In the genomic region with DNA sequence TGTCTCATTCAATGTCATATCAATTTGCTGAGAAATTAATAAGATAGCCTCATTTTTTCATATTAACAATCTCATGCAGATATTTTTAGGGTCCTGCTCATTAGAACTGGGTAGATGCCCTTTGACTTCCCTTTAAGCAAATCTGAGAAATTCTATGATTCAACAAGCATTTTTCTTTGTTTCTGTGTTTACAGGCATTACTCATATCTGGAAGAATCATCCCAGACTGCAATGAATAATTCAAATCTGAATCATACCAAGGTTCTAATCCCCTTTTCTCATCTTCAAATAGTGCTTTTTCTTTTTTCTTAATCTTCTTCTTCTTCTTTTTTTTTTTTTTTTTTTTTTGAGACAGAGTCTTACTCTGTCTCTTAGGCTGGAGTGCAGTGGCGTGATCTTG, we compare ENCODE assay signal across 16 cellular contexts.
DNase-seq lines count a peak whose midpoint lies in the region; ATAC-seq and TF ChIP-seq lines count a peak whose summit lies in the region.
"Had no signal": no experiment of that assay in that cellular context is flagged by ENCODE, and none has a peak within 500 bp of the region (broad histone marks: within the 10 kb centered on the region; RNA-seq: fewer than 3 reads in every experiment).

No MANE protein-coding gene starts in this region.

- H3F3A ChIP-seq in SK-N-SH (replicated peaks; ENCODE audit: insufficient read depth): peaks cover 19% of the 10 kb centered on the region

- H3K9me3 Mint-ChIP-seq in stimulated activated naive CD8-positive, alpha-beta T cell treated with anti-CD3 and anti-CD28 coated beads, Interleukin-15, amount 100 ng/mL, for 72 hours: no peaks in the 10 kb centered on the region
- H3K9me3 Mint-ChIP-seq: activated naive CD8-positive, alpha-beta T cell treated with anti-CD3 and anti-CD28 coated beads, Interleukin-2, amount 50 U/mL, for 24 hours; memory B cell had no signal

- no peak overlapping the region for H3K4me3 Mint-ChIP-seq in stimulated activated naive CD8-positive, alpha-beta T cell treated with anti-CD3 and anti-CD28 coated beads, Interleukin-15, amount 100 ng/mL, for 72 hours
- H3K4me3 Mint-ChIP-seq: activated naive CD8-positive, alpha-beta T cell treated with anti-CD3 and anti-CD28 coated beads, Interleukin-2, amount 50 U/mL, for 24 hours; memory B cell had no signal

- H3K27me3 Mint-ChIP-seq in stimulated activated naive CD8-positive, alpha-beta T cell treated with anti-CD3 and anti-CD28 coated beads, Interleukin-15, amount 100 ng/mL, for 72 hours: no peaks in the 10 kb centered on the region

- H3K27ac Mint-ChIP-seq in stimulated activated naive CD8-positive, alpha-beta T cell treated with anti-CD3 and anti-CD28 coated beads, Interleukin-15, amount 100 ng/mL, for 72 hours: no peak overlapping the region
- H3K27ac Mint-ChIP-seq: activated naive CD8-positive, alpha-beta T cell treated with anti-CD3 and anti-CD28 coated beads, Interleukin-2, amount 50 U/mL, for 24 hours; memory B cell had no signal

- no peaks in the 10 kb centered on the region for H3K9me2 ChIP-seq in SK-N-SH

- no peaks in the 10 kb centered on the region for H3K9me3 ChIP-seq in SK-N-SH
- H3K9me3 ChIP-seq: ovary had no signal

- H3K27me3 ChIP-seq in SK-N-SH (ENCODE audit: insufficient read depth): no peaks in the 10 kb centered on the region; the same call in 1 of the 2 replicates
- H3K27me3 ChIP-seq: hepatocyte, ovary had no signal

- no peaks in the 10 kb centered on the region for H3K36me3 ChIP-seq in SK-N-SH (replicated peaks in 1 of 2; ENCODE audit: control insufficient read depth in 1 of 2, insufficient read depth in 2 of 2, low read length in 1 of 2)
- H3K36me3 ChIP-seq: ovary had no signal

- peaks cover 3 to 11% of the 10 kb centered on the region in 2 experiments; a peak in 2 of 4 replicates for H3K4me1 ChIP-seq in SK-N-SH (ENCODE audit: control insufficient read depth in 1 of 2, insufficient read depth in 2 of 2, low read depth in 1 of 2, low read length in 1 of 2)

- peaks cover 7% of the 10 kb centered on the region for H3K4me1 Mint-ChIP-seq in stimulated activated naive CD8-positive, alpha-beta T cell treated with anti-CD3 and anti-CD28 coated beads, Interleukin-15, amount 100 ng/mL, for 72 hours

- no peak overlapping the region for H3K9ac ChIP-seq in SK-N-SH

- no peak for TF ChIP-seq RAD21 in SK-N-SH (IDR thresholded peaks at IDR 0.05; ENCODE audit: low read length)

- TF ChIP-seq CTCF in SK-N-SH (IDR thresholded peaks at IDR 0.05): no peak
- TF ChIP-seq CTCF in fibroblast of pulmonary artery (IDR thresholded peaks at IDR 0.05; ENCODE audit: low read length, missing control alignments): no peak

- no peak overlapping the region for H2AFZ ChIP-seq in SK-N-SH (ENCODE audit: low read depth)
- H2AFZ ChIP-seq: hepatocyte had no signal

- intact Hi-C loops in head of caudate nucleus (cut with DNase I): no loop called here

- no peak for DNase-seq in stimulated activated naive CD8-positive, alpha-beta T cell treated with anti-CD3 and anti-CD28 coated beads, Interleukin-15, Interleukin-2, amounts not matched to agents 100 U/mL and 50 U/mL, for 24 hours
- DNase-seq in stimulated activated naive CD8-positive, alpha-beta T cell treated with anti-CD3 and anti-CD28 coated beads, Interleukin-15, amount 100 ng/mL, for 72 hours: no peak
- DNase-seq in SK-N-SH (no peak), fibroblast of pulmonary artery (ENCODE audit: low read depth) (peak; percentile 53), SIG-M5 (lab: John Stamatoyannopoulos, UW) (no peak), head of caudate nucleus (no peak), DMS53 treated with DMSO at 0.1 percent for 48 hours (lab: John Stamatoyannopoulos, UW; ENCODE audit: unreplicated experiment) (no peak)
- DNase-seq: activated naive CD8-positive, alpha-beta T cell treated with anti-CD3 and anti-CD28 coated beads, Interleukin-2, amount 50 U/mL, for 24 hours; DND-41; NCI-H446 treated with DMSO at 0.1 percent for 48 hours; ovary; SHP77 treated with DMSO at 0.1 percent for 48 hours; stimulated activated CD4-positive, alpha-beta T cell treated with anti-CD3 and anti-CD28 coated beads, Interleukin-15, amount 100 ng/mL, for 24 hours had no signal

- no peaks in the 10 kb centered on the region for H4K20me1 ChIP-seq in SK-N-SH (ENCODE audit: insufficient read depth)

- H3K4me3 ChIP-seq in SK-N-SH (ENCODE audit: low read depth in 2 of 2, low read length in 1 of 2) (no peak overlapping the region), fibroblast of pulmonary artery (replicated peaks; ENCODE audit: low read depth, low read length) (no peak overlapping the region)
- H3K4me3 ChIP-seq: hepatocyte, ovary had no signal

- 30% methylated on average over 1 of the region's 1 CpG for WGBS in SK-N-SH (ENCODE audit: low lambda C conversion rate)

- peak overlapping the region in 1 of 2 experiments; percentile 48; a peak in 2 of 4 replicates for H3K27ac ChIP-seq in SK-N-SH (ENCODE audit: low read depth in 2 of 2, low read length in 1 of 2)
- H3K27ac ChIP-seq: hepatocyte, ovary had no signal

- H3K4me2 ChIP-seq in SK-N-SH: no peak overlapping the region
- H3K4me2 ChIP-seq: hepatocyte had no signal

- POLR2A ChIA-PET in SK-N-SH (lab: Yijun Ruan, JAX): interaction anchor here (0.6 kb wide), 1 partner anchor 54 kb away, joined by 3 read pairs; no protein-coding TSS in a partner anchor

- no peaks in the 10 kb centered on the region for H3K79me2 ChIP-seq in SK-N-SH (ENCODE audit: insufficient read depth)
- H3K79me2 ChIP-seq: hepatocyte had no signal

- peak in 1 of 2 experiments; percentile 16; a peak in 1 of 4 replicates for TF ChIP-seq EP300 in SK-N-SH (IDR thresholded peaks at IDR 0.05; ENCODE audit: borderline replicate concordance in 1 of 2, low read depth in 1 of 2, low read length in 1 of 2)

- CTCF ChIA-PET in SK-N-SH (lab: Yijun Ruan, JAX): interaction anchor here (1.0 to 1.7 kb wide), 2 partner anchors 32 to 114 kb away, joined by 3 to 9 read pairs; no protein-coding TSS in a partner anchor

- peak; percentile 23 for ATAC-seq in stimulated activated naive CD8-positive, alpha-beta T cell treated with anti-CD3 and anti-CD28 coated beads, Interleukin-15, Interleukin-2, amounts not matched to agents 100 U/mL and 50 U/mL, for 24 hours
- no peak for ATAC-seq in stimulated activated naive CD8-positive, alpha-beta T cell treated with anti-CD3 and anti-CD28 coated beads, Interleukin-15, amount 100 ng/mL, for 72 hours
- ATAC-seq in GM21526 (IDR thresholded peaks at IDR 0.05; ENCODE audit: low FRiP score, unreplicated experiment): no peak
- ATAC-seq: activated naive CD8-positive, alpha-beta T cell treated with anti-CD3 and anti-CD28 coated beads, Interleukin-2, amount 50 U/mL, for 24 hours had no signal

TF ChIP-seq in SK-N-SH, 30 proteins besides CTCF, POLR2A, EP300 and RAD21:
- TF ChIP-seq, protein P1, sequence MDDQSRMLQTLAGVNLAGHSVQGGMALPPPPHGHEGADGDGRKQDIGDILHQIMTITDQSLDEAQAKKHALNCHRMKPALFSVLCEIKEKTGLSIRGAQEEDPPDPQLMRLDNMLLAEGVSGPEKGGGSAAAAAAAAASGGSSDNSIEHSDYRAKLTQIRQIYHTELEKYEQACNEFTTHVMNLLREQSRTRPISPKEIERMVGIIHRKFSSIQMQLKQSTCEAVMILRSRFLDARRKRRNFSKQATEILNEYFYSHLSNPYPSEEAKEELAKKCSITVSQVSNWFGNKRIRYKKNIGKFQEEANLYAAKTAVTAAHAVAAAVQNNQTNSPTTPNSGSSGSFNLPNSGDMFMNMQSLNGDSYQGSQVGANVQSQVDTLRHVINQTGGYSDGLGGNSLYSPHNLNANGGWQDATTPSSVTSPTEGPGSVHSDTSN (IDR thresholded peaks at IDR 0.05): peak; percentile 55
- peak; percentile 46; the same call in 1 of the 2 replicates for TF ChIP-seq TCF12 (IDR thresholded peaks at IDR 0.05)
- TF ChIP-seq POLR2AphosphoS5 (IDR thresholded peaks at IDR 0.05; ENCODE audit: low read depth, low read length): no peak
- peak; percentile 88 for TF ChIP-seq FOSL2 (IDR thresholded peaks at IDR 0.05; ENCODE audit: borderline replicate concordance, low read depth)
- TF ChIP-seq MXI1 (IDR thresholded peaks at IDR 0.05; ENCODE audit: low read depth, low read length): no peak
- 0 out of 2 replicates have a peak, but pooled peaks have one; percentile 33 for TF ChIP-seq TEAD4 (IDR thresholded peaks at IDR 0.05; ENCODE audit: borderline replicate concordance, insufficient read depth)
- TF ChIP-seq JUND (IDR thresholded peaks at IDR 0.05): peak; percentile 83
